Comparison of ENCODE assay signal across 9 cellular contexts in the genomic region with DNA sequence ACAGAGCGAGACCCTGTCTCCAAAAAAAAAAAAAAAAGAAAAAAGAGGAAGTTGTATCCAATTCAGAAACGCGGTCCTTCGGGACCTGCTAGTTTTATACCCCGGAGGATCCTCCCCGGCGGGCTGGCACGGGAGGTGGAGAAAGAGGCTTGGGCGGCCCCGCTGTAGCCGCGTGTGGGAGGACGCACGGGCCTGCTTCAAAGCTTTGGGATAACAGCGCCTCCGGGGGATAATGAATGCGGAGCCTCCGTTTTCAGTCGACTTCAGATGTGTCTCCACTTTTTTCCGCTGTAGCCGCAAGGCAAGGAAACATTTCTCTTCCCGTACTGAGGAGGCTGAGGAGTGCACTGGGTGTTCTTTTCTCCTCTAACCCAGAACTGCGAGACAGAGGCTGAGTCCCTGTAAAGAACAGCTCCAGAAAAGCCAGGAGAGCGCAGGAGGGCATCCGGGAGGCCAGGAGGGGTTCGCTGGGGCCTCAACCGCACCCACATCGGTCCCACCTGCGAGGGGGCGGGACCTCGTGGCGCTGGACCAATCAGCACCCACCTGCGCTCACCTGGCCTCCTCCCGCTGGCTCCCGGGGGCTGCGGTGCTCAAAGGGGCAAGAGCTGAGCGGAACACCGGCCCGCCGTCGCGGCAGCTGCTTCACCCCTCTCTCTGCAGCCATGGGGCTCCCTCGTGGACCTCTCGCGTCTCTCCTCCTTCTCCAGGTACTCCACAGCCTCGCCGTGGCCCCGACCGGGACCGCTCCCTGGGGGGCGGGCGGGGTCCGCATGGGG. TPM values are rescaled to one million over a fixed set of nuclear protein-coding genes. Genes with fewer than 3 reads are reported as not detected.
DNase-seq lines count a peak whose midpoint lies in the region; ATAC-seq, FAIRE-seq and TF ChIP-seq lines count a peak whose summit lies in the region.
"Had no signal": no experiment of that assay in that cellular context is flagged by ENCODE, and none has a peak within 500 bp of the region (broad histone marks: within the 10 kb centered on the region; RNA-seq: fewer than 3 reads in every experiment).

CDH3 (plus strand) TSS at position 596 of the 779 bp plus-strand sequence; CDS start at position 666, 70 bp downstream.

- CTCF ChIA-PET in A549 (lab: Yijun Ruan, JAX) = interaction anchor here (0.6 to 1.9 kb wide), 4 partner anchors 10 to 158 kb away, joined by 3 to 6 read pairs (median 4); no protein-coding TSS in a partner anchor

- H3K9me3 Mint-ChIP-seq in endodermal cell = no peaks in the 10 kb centered on the region

- TF ChIP-seq EP300 in A549 (IDR thresholded peaks at IDR 0.05) = no peak

- WGBS in A549 (ENCODE audit: missing lambda C conversion rate) = 17% methylated on average over 43 of the region's 53 CpGs
- 0 to 2% methylated on average over 19 to 53 of the region's 53 CpGs for WGBS in endodermal cell (ENCODE audit: insufficient coverage in 1 of 2, insufficient read length in 1 of 2), 2 experiments

- H3K27ac Mint-ChIP-seq in endodermal cell = peak within 1 kb of the TSS; percentile 88

- TF ChIP-seq POLR2A in A549 (IDR thresholded peaks at IDR 0.05; ENCODE audit: low read length) = no peak
- no peak for TF ChIP-seq POLR2A in GM18505 (IDR thresholded peaks at IDR 0.05; ENCODE audit: borderline replicate concordance, extremely low read depth, insufficient read depth, insufficient read length)

- no peaks in the 10 kb centered on the region for H3K9me3 ChIP-seq in A549
- H3K9me3 ChIP-seq in SJCRH30 (replicated peaks) = no peaks in the 10 kb centered on the region
- H3K9me3 ChIP-seq in endodermal cell (ENCODE audit: control insufficient read depth, low read length) = no peaks in the 10 kb centered on the region
- no peaks in the 10 kb centered on the region for H3K9me3 ChIP-seq in neuron (ENCODE audit: low read length)
- H3K9me3 ChIP-seq: adrenal gland had no signal

- H2AFZ ChIP-seq in neuron (ENCODE audit: low read depth, low read length) = peak within 1 kb of the TSS; percentile 83

- peak within 1 kb of the TSS; percentile 48 for H3K4me3 ChIP-seq in A549
- peak within 1 kb of the TSS; percentile 80 for H3K4me3 ChIP-seq in SJCRH30
- H3K4me3 ChIP-seq in endodermal cell (ENCODE audit: low read length) = peak within 1 kb of the TSS; percentile 82
- H3K4me3 ChIP-seq in neuron (ENCODE audit: low read length) = peak within 1 kb of the TSS; percentile 55

- H3K36me3 ChIP-seq in SJCRH30 (no peaks in the 10 kb centered on the region), endodermal cell (ENCODE audit: control insufficient read depth, insufficient read depth, low read length) (no peaks in the 10 kb centered on the region), neuron (ENCODE audit: insufficient read depth, low read length) (no peaks in the 10 kb centered on the region)
- H3K36me3 ChIP-seq: adrenal gland had no signal

- H3K4me2 ChIP-seq in A549 = peak within 1 kb of the TSS; percentile 93

- H3K36me3 Mint-ChIP-seq in endodermal cell (ENCODE audit: low read depth) = peaks cover 10% of the 10 kb centered on the region

- H3K27me3 ChIP-seq in SJCRH30 (no peaks in the 10 kb centered on the region), endodermal cell (ENCODE audit: control insufficient read depth, insufficient read depth, low read length, poor library complexity, severe bottlenecking) (peaks cover 34% of the 10 kb centered on the region), neuron (ENCODE audit: insufficient read depth, low read length) (no peaks in the 10 kb centered on the region)

- no peak for TF ChIP-seq RAD21 in A549 (conservative IDR thresholded peaks at IDR 0.05 in 1 of 2, IDR thresholded peaks at IDR 0.05 in 1 of 2)

- H3K27ac ChIP-seq in A549 (peak within 1 kb of the TSS in 1 of 2 experiments; percentile 65; a peak in 2 of 6 replicates), SJCRH30 (peak within 1 kb of the TSS; percentile 94), endodermal cell (ENCODE audit: low read depth, low read length) (no peak within 1 kb of the TSS)
- H3K27ac ChIP-seq: adrenal gland had no signal

- in situ Hi-C loops in GM13976 (cut with MboI; ENCODE audit: low sequenced_read_pairs, unreplicated experiment) = no loop called here

- peaks cover 25% of the 10 kb centered on the region for H3K27me3 Mint-ChIP-seq in endodermal cell (ENCODE audit: insufficient read depth)

- peak within 1 kb of the TSS; percentile 47 for H3K9ac ChIP-seq in endodermal cell (ENCODE audit: extremely low read depth, low read length, poor library complexity, severe bottlenecking)

- POLR2A ChIA-PET in A549 (lab: Yijun Ruan, JAX) = no interaction called here

- FAIRE-seq in A549 (lab: Jason Lieb, UNC) = no peak

- DNase-seq in A549 (ENCODE audit: low read depth in 1 of 2, low spot score in 1 of 2) (no peak), GM13976 (ENCODE audit: low spot score) (peak; percentile 45), SJCRH30 (peak in 1 of 2 experiments; percentile 6), endodermal cell (peak; percentile 97), GM19238 (ENCODE audit: insufficient read length, low spot score) (no peak)
- DNase-seq in stimulated activated naive CD4-positive, alpha-beta T cell treated with Interleukin-2 at 50 U/mL for 16 hours (lab: John Stamatoyannopoulos, UW) = no peak

- ATAC-seq in A549 (peak; percentile 37 to 61; a peak in 4 of 6 replicates), GM18505 (IDR thresholded peaks at IDR 0.05; ENCODE audit: unreplicated experiment) (no peak)

- peak within 1 kb of the TSS; percentile 83 for H3K4me3 Mint-ChIP-seq in endodermal cell

- TF ChIP-seq CTCF in A549 (IDR thresholded peaks at IDR 0.05) (no peak), GM13976 (IDR thresholded peaks at IDR 0.05; ENCODE audit: borderline replicate concordance, control extremely low read depth, extremely low read depth, insufficient read depth, missing control alignments) (no peak), endodermal cell (conservative IDR thresholded peaks at IDR 0.05) (peak; percentile 21)

- H3K4me1 ChIP-seq in A549 (peaks cover 14% of the 10 kb centered on the region; the same call in 1 of the 3 replicates), SJCRH30 (no peaks in the 10 kb centered on the region), endodermal cell (ENCODE audit: control insufficient read depth, insufficient read depth, low read length) (peaks cover 3% of the 10 kb centered on the region), neuron (ENCODE audit: insufficient read depth, low read length) (peaks cover 21% of the 10 kb centered on the region)

- H3K4me1 Mint-ChIP-seq in endodermal cell = peaks cover 29% of the 10 kb centered on the region

TF ChIP-seq in A549, 52 proteins besides CTCF, POLR2A, EP300 and RAD21:
- TF ChIP-seq NFE2L2 (conservative IDR thresholded peaks at IDR 0.05; ENCODE audit: low read length) (no peak), FOXS1 (CRISPR knock-in tag; IDR thresholded peaks at IDR 0.05) (no peak), CHD4 (IDR thresholded peaks at IDR 0.05; ENCODE audit: borderline replicate concordance) (no peak), HOXB13 (CRISPR knock-in tag; IDR thresholded peaks at IDR 0.05; ENCODE audit: low read depth) (no peak), CHD2 (IDR thresholded peaks at IDR 0.05; ENCODE audit: low read length, partially characterized antibody) (no peak), JUN (IDR thresholded peaks at IDR 0.05) (no peak), CBX8 (IDR thresholded peaks at IDR 0.05) (no peak)

RNA-seq across cellular contexts. Expression of gene CDH3, which starts in this region (rescaled TPM):
- polyA plus RNA-seq in A549 (2011; rRNA removed) (0.25 and 0.61 TPM in 2 replicates), A549 (2017; fragmentation: RNase III; extraction: RNeasy Plus Mini Kit Qiagen cat#74134 plus additional on column Dnase treatment) (0.08 to 0.34 TPM (median 0.13 TPM) in 3 replicates)
- 0.07 and 0.18 TPM in 2 replicates for polyA plus RNA-seq in A549 (2012; cell fraction: cytosol; rRNA removed)
- 0.26 and 0.47 TPM in 2 replicates for polyA plus RNA-seq in A549 (2012; cell fraction: nucleus; rRNA removed)
- 0.34 and 0.41 TPM in 2 replicates for polyA minus RNA-seq in A549 (2011; rRNA and poly(A)+ RNA removed)
- 12.0 and 13.3 TPM in 2 replicates for total RNA-seq in SJCRH30 (2014; rRNA removed; shearing (Covaris generic))
- 10 to 100 TPM; 79.6 to 88.1 TPM for total RNA-seq in endodermal cell
- 13.0 TPM for polyA plus RNA-seq in endodermal cell (2013, experiment 1 of 2)
- 8.5 TPM for polyA plus RNA-seq in endodermal cell (2013, experiment 2 of 2)

Comparison
In these comparisons a context has a peak if more than half of its experiments do, and no peak if none do; other contexts are left out.
1. Peak in ATAC-seq, H3K4me3 ChIP-seq and H3K4me2 ChIP-seq in A549; RNA of the gene not detected or under 1 TPM.
2. DNase-seq: peak in GM13976 (single experiment) and endodermal cell (single experiment); none in A549 (0 of 2), GM19238 (single experiment) and stimulated activated naive CD4-positive, alpha-beta T cell treated with Interleukin-2 at 50 U/mL for 16 hours (single experiment).
3. Peak in every context shown above with its lines, with median percentiles within 50 percentile points of each other: H3K4me3 ChIP-seq.